ENCODE assay signal across 20 cellular contexts in the genomic region with DNA sequence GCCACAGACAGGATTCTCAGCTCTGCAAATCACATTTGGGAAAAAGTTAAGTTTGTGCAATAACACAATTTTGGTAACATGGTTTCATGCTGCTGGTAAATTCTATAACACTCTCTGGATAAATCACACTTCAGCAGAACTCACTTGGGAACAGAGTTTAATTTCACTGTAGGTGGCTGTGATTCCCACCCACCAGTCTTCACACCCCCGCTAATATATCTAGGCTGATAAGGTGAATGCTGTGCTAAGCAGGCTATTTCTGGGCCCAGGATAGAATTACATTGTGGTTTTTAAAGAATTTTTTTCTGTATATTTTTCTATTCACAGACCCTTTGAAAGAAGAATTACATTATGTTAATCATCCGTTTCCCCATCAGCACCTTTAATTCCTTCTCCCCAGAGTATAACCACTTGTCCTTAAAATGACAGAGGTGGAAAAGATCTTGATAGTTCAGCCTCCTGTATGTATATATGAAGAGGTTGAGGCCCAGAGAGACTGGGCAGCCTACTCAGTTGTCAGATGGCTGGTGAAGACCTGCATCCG. TPM values are rescaled to one million over a fixed set of nuclear protein-coding genes. Genes with fewer than 3 reads are reported as not detected.
DNase-seq lines count a peak whose midpoint lies in the region; ATAC-seq and TF ChIP-seq lines count a peak whose summit lies in the region.
"Had no signal": no experiment of that assay in that cellular context is flagged by ENCODE, and none has a peak within 500 bp of the region (broad histone marks: within the 10 kb centered on the region; RNA-seq: fewer than 3 reads in every experiment).

No MANE protein-coding gene starts in this region.

- H3K4ac ChIP-seq in mesendoderm (ENCODE audit: low read depth, low read length), result no peak overlapping the region

- H3K9me3 ChIP-seq in CD8-positive, alpha-beta T cell (ENCODE audit: low read length), result peaks cover 6% of the 10 kb centered on the region
- H3K9me3 ChIP-seq: gastrocnemius medialis, thyroid gland had no signal

- H2BK120ac ChIP-seq in mesendoderm (ENCODE audit: low read depth, low read length), result no peak overlapping the region

- peak; percentile 44 for DNase-seq in NCI-H2107 treated with DMSO at 0.1 percent for 48 hours (lab: John Stamatoyannopoulos, UW; ENCODE audit: unreplicated experiment)
- no peak for DNase-seq in NCI-H2107 (lab: John Stamatoyannopoulos, UW)
- DNase-seq in CD8-positive, alpha-beta T cell, result no peak
- DNase-seq in activated T-helper 1 cell treated with anti-CD3 and anti-CD28 coated beads, Interleukin-12 subunit alpha, Interleukin-12 subunit beta, Interleukin-2, Interleukin-4 antibody, amounts not matched to agents 30 ng/mL and 10 ng/mL and 1 ng/mL, durations not matched to agents 14 hours and 24 hours and 36 hours (ENCODE audit: low spot score), result no peak
- no peak for DNase-seq in mesendoderm
- DNase-seq in NCI-H1694 (lab: John Stamatoyannopoulos, UW), result no peak
- no peak for DNase-seq in left lobe of liver (ENCODE audit: low spot score)
- DNase-seq: activated CD8-positive, alpha-beta memory T cell treated with anti-CD3 and anti-CD28 coated beads for 24 hours; activated effector memory CD4-positive, alpha-beta T cell treated with anti-CD3 and anti-CD28 coated beads, Interleukin-2, amount 50 U/mL, for 16 hours; dermis blood vessel endothelial cell; DMS53; gastrocnemius medialis; midbrain; NCI-H1436 treated with DMSO at 0.1 percent for 48 hours; NCI-H2227 treated with DMSO at 0.1 percent for 48 hours; thyroid gland had no signal

- H3K4me3 ChIP-seq in CD8-positive, alpha-beta T cell (ENCODE audit: low read depth, low read length), result no peak overlapping the region
- H3K4me3 ChIP-seq in mesendoderm (ENCODE audit: low read length), result no peak overlapping the region
- H3K4me3 ChIP-seq: gastrocnemius medialis, right atrium auricular region, thyroid gland had no signal

- WGBS in mesendoderm (ENCODE audit: extremely low coverage, insufficient coverage, low lambda C conversion rate), result no CpG with 5 or more reads among the region's 3 CpGs

- peak overlapping the region; percentile 37 for H3K27ac Mint-ChIP-seq in CD8-positive, alpha-beta T cell
- peak overlapping the region; percentile 41 for H3K27ac Mint-ChIP-seq in activated T-helper 1 cell treated with anti-CD3 and anti-CD28 coated beads, Interleukin-12 subunit alpha, Interleukin-12 subunit beta, Interleukin-2, Interleukin-4 antibody, amounts not matched to agents 30 ng/mL and 10 ng/mL and 1 ng/mL, durations not matched to agents 14 hours and 24 hours and 36 hours

- no peak overlapping the region for H4K5ac ChIP-seq in mesendoderm (ENCODE audit: low read length)

- H3K4me2 ChIP-seq in mesendoderm (ENCODE audit: low read length), result no peak overlapping the region

- CTCF ChIA-PET in CD8-positive, alpha-beta T cell (lab: Charles Lee), result no interaction called here

- peaks cover 69% of the 10 kb centered on the region for H3K79me2 ChIP-seq in mesendoderm (ENCODE audit: control insufficient read depth, insufficient read depth, low read length)

- POLR2A ChIA-PET in CD8-positive, alpha-beta T cell (lab: Charles Lee), result no interaction called here

- no peak overlapping the region for H2AK5ac ChIP-seq in mesendoderm (ENCODE audit: low read length)

- H3K18ac ChIP-seq in mesendoderm (ENCODE audit: low read length), result no peak overlapping the region

- peaks cover 62% of the 10 kb centered on the region for H3K4me1 ChIP-seq in CD8-positive, alpha-beta T cell (ENCODE audit: insufficient read depth, low read length)
- H3K4me1 ChIP-seq in mesendoderm (ENCODE audit: control insufficient read depth, low read depth, low read length), result peaks cover 25% of the 10 kb centered on the region

- H3K36me3 Mint-ChIP-seq in CD8-positive, alpha-beta T cell, result no peaks in the 10 kb centered on the region
- H3K36me3 Mint-ChIP-seq in activated T-helper 1 cell treated with anti-CD3 and anti-CD28 coated beads, Interleukin-12 subunit alpha, Interleukin-12 subunit beta, Interleukin-2, Interleukin-4 antibody, amounts not matched to agents 30 ng/mL and 10 ng/mL and 1 ng/mL, durations not matched to agents 14 hours and 24 hours and 36 hours (ENCODE audit: low read depth), result peaks cover 31% of the 10 kb centered on the region

- H3K36me3 ChIP-seq in CD8-positive, alpha-beta T cell (ENCODE audit: insufficient read depth, low read length), result no peaks in the 10 kb centered on the region
- no peaks in the 10 kb centered on the region for H3K36me3 ChIP-seq in mesendoderm (ENCODE audit: control insufficient read depth, insufficient read depth, low read length)
- H3K36me3 ChIP-seq: gastrocnemius medialis, right atrium auricular region, thyroid gland had no signal

- no peak overlapping the region for H3K27ac ChIP-seq in CD8-positive, alpha-beta T cell (ENCODE audit: low read depth, low read length)
- H3K27ac ChIP-seq in mesendoderm (ENCODE audit: low read depth, low read length), result no peak overlapping the region
- H3K27ac ChIP-seq: 22Rv1, gastrocnemius medialis, right atrium auricular region, thyroid gland had no signal

- peak overlapping the region; percentile 53 for H3K4me3 Mint-ChIP-seq in CD8-positive, alpha-beta T cell
- H3K4me3 Mint-ChIP-seq in activated T-helper 1 cell treated with anti-CD3 and anti-CD28 coated beads, Interleukin-12 subunit alpha, Interleukin-12 subunit beta, Interleukin-2, Interleukin-4 antibody, amounts not matched to agents 30 ng/mL and 10 ng/mL and 1 ng/mL, durations not matched to agents 14 hours and 24 hours and 36 hours, result peak overlapping the region; percentile 48

- H3K23ac ChIP-seq in mesendoderm (ENCODE audit: low read length), result no peak overlapping the region

- peaks cover 4% of the 10 kb centered on the region for H3K9me3 Mint-ChIP-seq in CD8-positive, alpha-beta T cell
- peaks cover 5% of the 10 kb centered on the region for H3K9me3 Mint-ChIP-seq in activated T-helper 1 cell treated with anti-CD3 and anti-CD28 coated beads, Interleukin-12 subunit alpha, Interleukin-12 subunit beta, Interleukin-2, Interleukin-4 antibody, amounts not matched to agents 30 ng/mL and 10 ng/mL and 1 ng/mL, durations not matched to agents 14 hours and 24 hours and 36 hours

- H3K27me3 Mint-ChIP-seq in CD8-positive, alpha-beta T cell (ENCODE audit: low read depth), result no peaks in the 10 kb centered on the region
- H3K27me3 Mint-ChIP-seq in activated T-helper 1 cell treated with anti-CD3 and anti-CD28 coated beads, Interleukin-12 subunit alpha, Interleukin-12 subunit beta, Interleukin-2, Interleukin-4 antibody, amounts not matched to agents 30 ng/mL and 10 ng/mL and 1 ng/mL, durations not matched to agents 14 hours and 24 hours and 36 hours (ENCODE audit: insufficient read depth), result no peaks in the 10 kb centered on the region

- no peak overlapping the region for H4K8ac ChIP-seq in mesendoderm (ENCODE audit: low read depth, low read length)

- H3K27me3 ChIP-seq in CD8-positive, alpha-beta T cell (ENCODE audit: insufficient read depth, low read length), result no peaks in the 10 kb centered on the region
- H3K27me3 ChIP-seq in mesendoderm (ENCODE audit: insufficient read depth, low read length, poor library complexity), result no peaks in the 10 kb centered on the region
- H3K27me3 ChIP-seq: gastrocnemius medialis, right atrium auricular region, thyroid gland had no signal

- no peak for ATAC-seq in CD8-positive, alpha-beta T cell
- ATAC-seq in HG03097 (IDR thresholded peaks at IDR 0.05; ENCODE audit: low FRiP score, unreplicated experiment), result no peak
- no peak for ATAC-seq in left lobe of liver
- ATAC-seq: gastrocnemius medialis, SK-N-SH treated with all-trans-retinoic acid at 6 μM for 48 hours had no signal

- no peak overlapping the region for H3K9ac ChIP-seq in mesendoderm (ENCODE audit: low read length)

- H2BK15ac ChIP-seq in mesendoderm (replicated peaks; ENCODE audit: low read depth), result no peak overlapping the region

- H2BK5ac ChIP-seq in mesendoderm (ENCODE audit: low read length), result peak overlapping the region; percentile 7

- peaks cover 31% of the 10 kb centered on the region for H3K79me1 ChIP-seq in mesendoderm (ENCODE audit: low read length)

- H3K4me1 Mint-ChIP-seq in CD8-positive, alpha-beta T cell (ENCODE audit: low read depth), result peaks cover 81% of the 10 kb centered on the region
- peaks cover 88% of the 10 kb centered on the region for H3K4me1 Mint-ChIP-seq in activated T-helper 1 cell treated with anti-CD3 and anti-CD28 coated beads, Interleukin-12 subunit alpha, Interleukin-12 subunit beta, Interleukin-2, Interleukin-4 antibody, amounts not matched to agents 30 ng/mL and 10 ng/mL and 1 ng/mL, durations not matched to agents 14 hours and 24 hours and 36 hours (ENCODE audit: low read depth)

- no peak for TF ChIP-seq CTCF in CD8-positive, alpha-beta T cell (IDR thresholded peaks at IDR 0.05)

- intact Hi-C loops in CD8-positive, alpha-beta T cell (cut with DNase I, micrococcal nuclease), result no loop called here
- intact Hi-C loops in activated T-helper 1 cell treated with anti-CD3 and anti-CD28 coated beads, Interleukin-12 subunit alpha, Interleukin-12 subunit beta, Interleukin-2, Interleukin-4 antibody, amounts not matched to agents 30 ng/mL and 10 ng/mL and 1 ng/mL, durations not matched to agents 14 hours and 24 hours and 36 hours (cut with micrococcal nuclease), result no loop called here

- H3K56ac ChIP-seq in mesendoderm (ENCODE audit: low read length), result peak overlapping the region; percentile 10

RNA-seq across cellular contexts. Expression of gene MAP2K1, which starts 22.9 kb away (rescaled TPM):
- total RNA-seq in CD8-positive, alpha-beta T cell, result 10 to 100 TPM; 21.9 to 23.7 TPM
- 82.5 and 86.6 TPM in 2 replicates for total RNA-seq in activated T-helper 1 cell treated with anti-CD3 and anti-CD28 coated beads, Interleukin-12 subunit alpha, Interleukin-12 subunit beta, Interleukin-2, Interleukin-4 antibody, amounts not matched to agents 30 ng/mL and 10 ng/mL and 1 ng/mL, durations not matched to agents 14 hours and 24 hours and 36 hours
- polyA plus RNA-seq in mesendoderm (2013, experiment 1 of 2), result 29.3 TPM
- polyA plus RNA-seq in mesendoderm (2013, experiment 2 of 2), result 29.3 TPM
- 73.8 TPM for total RNA-seq in left lobe of liver

RNA-seq across cellular contexts. Expression of gene TIPIN, which starts 53.2 kb away (rescaled TPM):
- 1 to 10 TPM; 4.8 to 4.9 TPM for total RNA-seq in CD8-positive, alpha-beta T cell
- 49.2 and 56.0 TPM in 2 replicates for total RNA-seq in activated T-helper 1 cell treated with anti-CD3 and anti-CD28 coated beads, Interleukin-12 subunit alpha, Interleukin-12 subunit beta, Interleukin-2, Interleukin-4 antibody, amounts not matched to agents 30 ng/mL and 10 ng/mL and 1 ng/mL, durations not matched to agents 14 hours and 24 hours and 36 hours
- 31.4 TPM for polyA plus RNA-seq in mesendoderm (2013, experiment 1 of 2)
- polyA plus RNA-seq in mesendoderm (2013, experiment 2 of 2), result 31.9 TPM
- total RNA-seq in left lobe of liver, result 2.5 TPM
